In the genomic region with DNA sequence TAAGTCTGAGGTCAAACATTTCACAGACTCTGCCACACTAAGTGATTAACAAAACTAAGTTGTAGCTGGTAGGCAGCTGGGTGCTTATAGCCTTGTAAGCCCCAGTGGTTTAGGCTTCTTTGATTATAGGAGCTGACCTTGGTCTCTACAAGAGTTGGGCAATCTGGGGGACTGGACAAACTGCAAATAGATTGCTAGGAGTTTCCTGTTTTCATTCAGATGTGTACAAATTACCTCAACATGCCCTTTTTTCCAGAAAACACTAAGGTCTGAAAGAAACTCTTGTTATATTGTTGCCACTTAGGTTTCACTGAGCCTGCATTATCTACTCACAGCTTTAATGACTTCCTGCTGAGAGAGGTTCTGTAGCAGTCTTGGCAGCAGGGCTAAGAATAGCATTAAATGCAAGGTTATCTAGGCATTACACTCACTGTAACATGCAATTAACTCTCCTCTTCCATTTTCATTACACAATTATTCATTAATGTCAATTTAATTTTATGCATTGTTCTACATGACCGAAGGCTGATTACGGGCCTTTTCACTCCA, we compare ENCODE assay signal across 2 cellular contexts.
TF ChIP-seq lines count a peak whose summit lies in the region.

No MANE protein-coding gene starts in this region.

TF ChIP-seq in SK-N-SH, 30 proteins besides CTCF, POLR2A, EP300 and RAD21 (continued from another document):
- TF ChIP-seq, protein P1, sequence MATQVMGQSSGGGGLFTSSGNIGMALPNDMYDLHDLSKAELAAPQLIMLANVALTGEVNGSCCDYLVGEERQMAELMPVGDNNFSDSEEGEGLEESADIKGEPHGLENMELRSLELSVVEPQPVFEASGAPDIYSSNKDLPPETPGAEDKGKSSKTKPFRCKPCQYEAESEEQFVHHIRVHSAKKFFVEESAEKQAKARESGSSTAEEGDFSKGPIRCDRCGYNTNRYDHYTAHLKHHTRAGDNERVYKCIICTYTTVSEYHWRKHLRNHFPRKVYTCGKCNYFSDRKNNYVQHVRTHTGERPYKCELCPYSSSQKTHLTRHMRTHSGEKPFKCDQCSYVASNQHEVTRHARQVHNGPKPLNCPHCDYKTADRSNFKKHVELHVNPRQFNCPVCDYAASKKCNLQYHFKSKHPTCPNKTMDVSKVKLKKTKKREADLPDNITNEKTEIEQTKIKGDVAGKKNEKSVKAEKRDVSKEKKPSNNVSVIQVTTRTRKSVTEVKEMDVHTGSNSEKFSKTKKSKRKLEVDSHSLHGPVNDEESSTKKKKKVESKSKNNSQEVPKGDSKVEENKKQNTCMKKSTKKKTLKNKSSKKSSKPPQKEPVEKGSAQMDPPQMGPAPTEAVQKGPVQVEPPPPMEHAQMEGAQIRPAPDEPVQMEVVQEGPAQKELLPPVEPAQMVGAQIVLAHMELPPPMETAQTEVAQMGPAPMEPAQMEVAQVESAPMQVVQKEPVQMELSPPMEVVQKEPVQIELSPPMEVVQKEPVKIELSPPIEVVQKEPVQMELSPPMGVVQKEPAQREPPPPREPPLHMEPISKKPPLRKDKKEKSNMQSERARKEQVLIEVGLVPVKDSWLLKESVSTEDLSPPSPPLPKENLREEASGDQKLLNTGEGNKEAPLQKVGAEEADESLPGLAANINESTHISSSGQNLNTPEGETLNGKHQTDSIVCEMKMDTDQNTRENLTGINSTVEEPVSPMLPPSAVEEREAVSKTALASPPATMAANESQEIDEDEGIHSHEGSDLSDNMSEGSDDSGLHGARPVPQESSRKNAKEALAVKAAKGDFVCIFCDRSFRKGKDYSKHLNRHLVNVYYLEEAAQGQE (IDR thresholded peaks at IDR 0.05; ENCODE audit: low read depth, low read length) = peak; percentile 27; the same call in 1 of the 2 replicates
- TF ChIP-seq RFX5 (IDR thresholded peaks at IDR 0.05; ENCODE audit: low read length) = no peak

TF ChIP-seq in HepG2, 621 proteins besides CTCF, POLR2A, EP300 and RAD21 (continued from another document and continues in another):
- TF ChIP-seq, protein P2, sequence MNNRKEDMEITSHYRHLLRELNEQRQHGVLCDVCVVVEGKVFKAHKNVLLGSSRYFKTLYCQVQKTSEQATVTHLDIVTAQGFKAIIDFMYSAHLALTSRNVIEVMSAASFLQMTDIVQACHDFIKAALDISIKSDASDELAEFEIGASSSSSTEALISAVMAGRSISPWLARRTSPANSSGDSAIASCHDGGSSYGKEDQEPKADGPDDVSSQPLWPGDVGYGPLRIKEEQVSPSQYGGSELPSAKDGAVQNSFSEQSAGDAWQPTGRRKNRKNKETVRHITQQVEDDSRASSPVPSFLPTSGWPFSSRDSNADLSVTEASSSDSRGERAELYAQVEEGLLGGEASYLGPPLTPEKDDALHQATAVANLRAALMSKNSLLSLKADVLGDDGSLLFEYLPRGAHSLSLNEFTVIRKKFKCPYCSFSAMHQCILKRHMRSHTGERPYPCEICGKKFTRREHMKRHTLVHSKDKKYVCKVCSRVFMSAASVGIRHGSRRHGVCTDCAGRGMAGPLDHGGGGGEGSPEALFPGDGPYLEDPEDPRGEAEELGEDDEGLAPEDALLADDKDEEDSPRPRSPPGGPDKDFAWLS (CRISPR knock-in tag; IDR thresholded peaks at IDR 0.05; ENCODE audit: borderline replicate concordance) = no peak
- TF ChIP-seq NFRKB (IDR thresholded peaks at IDR 0.05) (no peak), SMYD3 (CRISPR knock-in tag; IDR thresholded peaks at IDR 0.05) (no peak), NFKB2 (CRISPR knock-in tag; IDR thresholded peaks at IDR 0.05; ENCODE audit: borderline replicate concordance) (no peak), ETV6 (CRISPR knock-in tag; conservative IDR thresholded peaks at IDR 0.05) (no peak), ZNF34 (CRISPR knock-in tag; IDR thresholded peaks at IDR 0.05; ENCODE audit: borderline replicate concordance) (no peak), NR2C2 (CRISPR knock-in tag; IDR thresholded peaks at IDR 0.05; ENCODE audit: borderline replicate concordance) (no peak), ZNF747 (CRISPR knock-in tag; IDR thresholded peaks at IDR 0.05; ENCODE audit: borderline replicate concordance) (no peak), ZNF839 (CRISPR knock-in tag; IDR thresholded peaks at IDR 0.05; ENCODE audit: borderline replicate concordance) (no peak), EHMT2 (IDR thresholded peaks at IDR 0.05; ENCODE audit: borderline replicate concordance, low read depth, low read length) (peak; percentile 35; the same call in 1 of the 2 replicates), ZFP62 (CRISPR knock-in tag; IDR thresholded peaks at IDR 0.05) (no peak), ATF7-NPFF (CRISPR knock-in tag; IDR thresholded peaks at IDR 0.05; ENCODE audit: low read depth) (no peak), TBX2 (CRISPR knock-in tag; IDR thresholded peaks at IDR 0.05; ENCODE audit: borderline replicate concordance) (peak; percentile 85), KMT2B (CRISPR knock-in tag; IDR thresholded peaks at IDR 0.05) (no peak), TOE1 (CRISPR knock-in tag; IDR thresholded peaks at IDR 0.05) (no peak), ZNF788 (CRISPR knock-in tag; IDR thresholded peaks at IDR 0.05; ENCODE audit: borderline replicate concordance) (no peak; the same call in 1 of the 2 replicates), JDP2 (CRISPR knock-in tag; IDR thresholded peaks at IDR 0.05; ENCODE audit: borderline replicate concordance) (no peak), ZFAT (CRISPR knock-in tag; conservative IDR thresholded peaks at IDR 0.05) (no peak), NFATC3 (CRISPR knock-in tag; IDR thresholded peaks at IDR 0.05) (no peak), ZNF317 (CRISPR knock-in tag; IDR thresholded peaks at IDR 0.05) (peak; percentile 40; the same call in 1 of the 2 replicates), FIP1L1 (IDR thresholded peaks at IDR 0.05; ENCODE audit: borderline replicate concordance, insufficient read depth, low read depth, low read length) (no peak), ZFP90 (CRISPR knock-in tag; IDR thresholded peaks at IDR 0.05; ENCODE audit: borderline replicate concordance) (no peak), PTBP1 (IDR thresholded peaks at IDR 0.05; ENCODE audit: low read depth, low read length, poor library complexity, severe bottlenecking) (no peak)
- TF ChIP-seq, protein P3, sequence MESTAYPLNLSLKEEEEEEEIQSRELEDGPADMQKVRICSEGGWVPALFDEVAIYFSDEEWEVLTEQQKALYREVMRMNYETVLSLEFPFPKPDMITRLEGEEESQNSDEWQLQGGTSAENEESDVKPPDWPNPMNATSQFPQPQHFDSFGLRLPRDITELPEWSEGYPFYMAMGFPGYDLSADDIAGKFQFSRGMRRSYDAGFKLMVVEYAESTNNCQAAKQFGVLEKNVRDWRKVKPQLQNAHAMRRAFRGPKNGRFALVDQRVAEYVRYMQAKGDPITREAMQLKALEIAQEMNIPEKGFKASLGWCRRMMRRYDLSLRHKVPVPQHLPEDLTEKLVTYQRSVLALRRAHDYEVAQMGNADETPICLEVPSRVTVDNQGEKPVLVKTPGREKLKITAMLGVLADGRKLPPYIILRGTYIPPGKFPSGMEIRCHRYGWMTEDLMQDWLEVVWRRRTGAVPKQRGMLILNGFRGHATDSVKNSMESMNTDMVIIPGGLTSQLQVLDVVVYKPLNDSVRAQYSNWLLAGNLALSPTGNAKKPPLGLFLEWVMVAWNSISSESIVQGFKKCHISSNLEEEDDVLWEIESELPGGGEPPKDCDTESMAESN (CRISPR knock-in tag; conservative IDR thresholded peaks at IDR 0.05) = peak; percentile 26; the same call in 1 of the 2 replicates
- TF ChIP-seq, protein P4, sequence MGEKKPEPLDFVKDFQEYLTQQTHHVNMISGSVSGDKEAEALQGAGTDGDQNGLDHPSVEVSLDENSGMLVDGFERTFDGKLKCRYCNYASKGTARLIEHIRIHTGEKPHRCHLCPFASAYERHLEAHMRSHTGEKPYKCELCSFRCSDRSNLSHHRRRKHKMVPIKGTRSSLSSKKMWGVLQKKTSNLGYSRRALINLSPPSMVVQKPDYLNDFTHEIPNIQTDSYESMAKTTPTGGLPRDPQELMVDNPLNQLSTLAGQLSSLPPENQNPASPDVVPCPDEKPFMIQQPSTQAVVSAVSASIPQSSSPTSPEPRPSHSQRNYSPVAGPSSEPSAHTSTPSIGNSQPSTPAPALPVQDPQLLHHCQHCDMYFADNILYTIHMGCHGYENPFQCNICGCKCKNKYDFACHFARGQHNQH (CRISPR knock-in tag; IDR thresholded peaks at IDR 0.05) = peak; percentile 77
- TF ChIP-seq, protein P5, sequence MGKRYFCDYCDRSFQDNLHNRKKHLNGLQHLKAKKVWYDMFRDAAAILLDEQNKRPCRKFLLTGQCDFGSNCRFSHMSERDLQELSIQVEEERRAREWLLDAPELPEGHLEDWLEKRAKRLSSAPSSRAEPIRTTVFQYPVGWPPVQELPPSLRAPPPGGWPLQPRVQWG (CRISPR knock-in tag; IDR thresholded peaks at IDR 0.05; ENCODE audit: borderline replicate concordance, low read depth) = no peak
- TF ChIP-seq, protein P6, sequence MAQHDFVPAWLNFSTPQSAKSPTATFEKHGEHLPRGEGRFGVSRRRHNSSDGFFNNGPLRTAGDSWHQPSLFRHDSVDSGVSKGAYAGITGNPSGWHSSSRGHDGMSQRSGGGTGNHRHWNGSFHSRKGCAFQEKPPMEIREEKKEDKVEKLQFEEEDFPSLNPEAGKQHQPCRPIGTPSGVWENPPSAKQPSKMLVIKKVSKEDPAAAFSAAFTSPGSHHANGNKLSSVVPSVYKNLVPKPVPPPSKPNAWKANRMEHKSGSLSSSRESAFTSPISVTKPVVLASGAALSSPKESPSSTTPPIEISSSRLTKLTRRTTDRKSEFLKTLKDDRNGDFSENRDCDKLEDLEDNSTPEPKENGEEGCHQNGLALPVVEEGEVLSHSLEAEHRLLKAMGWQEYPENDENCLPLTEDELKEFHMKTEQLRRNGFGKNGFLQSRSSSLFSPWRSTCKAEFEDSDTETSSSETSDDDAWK (CRISPR knock-in tag; IDR thresholded peaks at IDR 0.05) = no peak
- TF ChIP-seq, protein P7, sequence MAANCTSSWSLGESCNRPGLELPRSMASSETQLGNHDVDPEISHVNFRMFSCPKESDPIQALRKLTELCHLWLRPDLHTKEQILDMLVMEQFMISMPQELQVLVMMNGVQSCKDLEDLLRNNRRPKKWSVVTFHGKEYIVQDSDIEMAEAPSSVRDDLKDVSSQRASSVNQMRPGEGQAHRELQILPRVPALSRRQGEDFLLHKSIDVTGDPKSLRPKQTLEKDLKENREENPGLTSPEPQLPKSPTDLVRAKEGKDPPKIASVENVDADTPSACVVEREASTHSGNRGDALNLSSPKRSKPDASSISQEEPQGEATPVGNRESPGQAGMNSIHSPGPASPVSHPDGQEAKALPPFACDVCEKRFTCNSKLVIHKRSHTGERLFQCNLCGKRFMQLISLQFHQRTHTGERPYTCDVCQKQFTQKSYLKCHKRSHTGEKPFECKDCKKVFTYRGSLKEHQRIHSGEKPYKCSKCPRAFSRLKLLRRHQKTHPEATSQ (CRISPR knock-in tag; IDR thresholded peaks at IDR 0.05; ENCODE audit: borderline replicate concordance) = no peak; the same call in 1 of the 2 replicates
- TF ChIP-seq, protein P8, sequence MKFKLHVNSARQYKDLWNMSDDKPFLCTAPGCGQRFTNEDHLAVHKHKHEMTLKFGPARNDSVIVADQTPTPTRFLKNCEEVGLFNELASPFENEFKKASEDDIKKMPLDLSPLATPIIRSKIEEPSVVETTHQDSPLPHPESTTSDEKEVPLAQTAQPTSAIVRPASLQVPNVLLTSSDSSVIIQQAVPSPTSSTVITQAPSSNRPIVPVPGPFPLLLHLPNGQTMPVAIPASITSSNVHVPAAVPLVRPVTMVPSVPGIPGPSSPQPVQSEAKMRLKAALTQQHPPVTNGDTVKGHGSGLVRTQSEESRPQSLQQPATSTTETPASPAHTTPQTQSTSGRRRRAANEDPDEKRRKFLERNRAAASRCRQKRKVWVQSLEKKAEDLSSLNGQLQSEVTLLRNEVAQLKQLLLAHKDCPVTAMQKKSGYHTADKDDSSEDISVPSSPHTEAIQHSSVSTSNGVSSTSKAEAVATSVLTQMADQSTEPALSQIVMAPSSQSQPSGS (CRISPR knock-in tag; IDR thresholded peaks at IDR 0.05) = peak; percentile 70; the same call in 1 of the 2 replicates
- TF ChIP-seq, protein P9, sequence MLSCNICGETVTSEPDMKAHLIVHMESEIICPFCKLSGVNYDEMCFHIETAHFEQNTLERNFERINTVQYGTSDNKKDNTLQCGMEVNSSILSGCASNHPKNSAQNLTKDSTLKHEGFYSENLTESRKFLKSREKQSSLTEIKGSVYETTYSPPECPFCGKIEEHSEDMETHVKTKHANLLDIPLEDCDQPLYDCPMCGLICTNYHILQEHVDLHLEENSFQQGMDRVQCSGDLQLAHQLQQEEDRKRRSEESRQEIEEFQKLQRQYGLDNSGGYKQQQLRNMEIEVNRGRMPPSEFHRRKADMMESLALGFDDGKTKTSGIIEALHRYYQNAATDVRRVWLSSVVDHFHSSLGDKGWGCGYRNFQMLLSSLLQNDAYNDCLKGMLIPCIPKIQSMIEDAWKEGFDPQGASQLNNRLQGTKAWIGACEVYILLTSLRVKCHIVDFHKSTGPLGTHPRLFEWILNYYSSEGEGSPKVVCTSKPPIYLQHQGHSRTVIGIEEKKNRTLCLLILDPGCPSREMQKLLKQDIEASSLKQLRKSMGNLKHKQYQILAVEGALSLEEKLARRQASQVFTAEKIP (CRISPR knock-in tag; IDR thresholded peaks at IDR 0.05; ENCODE audit: borderline replicate concordance) = no peak
- TF ChIP-seq, protein P10, sequence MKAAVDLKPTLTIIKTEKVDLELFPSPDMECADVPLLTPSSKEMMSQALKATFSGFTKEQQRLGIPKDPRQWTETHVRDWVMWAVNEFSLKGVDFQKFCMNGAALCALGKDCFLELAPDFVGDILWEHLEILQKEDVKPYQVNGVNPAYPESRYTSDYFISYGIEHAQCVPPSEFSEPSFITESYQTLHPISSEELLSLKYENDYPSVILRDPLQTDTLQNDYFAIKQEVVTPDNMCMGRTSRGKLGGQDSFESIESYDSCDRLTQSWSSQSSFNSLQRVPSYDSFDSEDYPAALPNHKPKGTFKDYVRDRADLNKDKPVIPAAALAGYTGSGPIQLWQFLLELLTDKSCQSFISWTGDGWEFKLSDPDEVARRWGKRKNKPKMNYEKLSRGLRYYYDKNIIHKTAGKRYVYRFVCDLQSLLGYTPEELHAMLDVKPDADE (CRISPR knock-in tag; IDR thresholded peaks at IDR 0.05) = no peak
